16 cellular contexts compared by ENCODE assay signal in genomic region chr17:67959510-67959909, GRCh38. TPM values are rescaled to one million over a fixed set of nuclear protein-coding genes. Genes with fewer than 3 reads are reported as not detected.
DNase-seq lines count a peak whose midpoint lies in the region; ATAC-seq and TF ChIP-seq lines count a peak whose summit lies in the region.
"Had no signal": no experiment of that assay in that cellular context is flagged by ENCODE, and none has a peak within 500 bp of the region (broad histone marks: within the 10 kb centered on the region; RNA-seq: fewer than 3 reads in every experiment).

No MANE protein-coding gene starts in this region.

- no peaks in the 10 kb centered on the region for H3K27me3 ChIP-seq in GM23338 (ENCODE audit: insufficient read depth)
- no peaks in the 10 kb centered on the region for H3K27me3 ChIP-seq in colonic mucosa
- H3K27me3 ChIP-seq in testis: no peaks in the 10 kb centered on the region
- H3K27me3 ChIP-seq: dorsolateral prefrontal cortex, heart right ventricle, ovary had no signal

- no peak overlapping the region for H3K27ac ChIP-seq in GM23338 (ENCODE audit: low read depth)
- H3K27ac ChIP-seq in colonic mucosa: peak overlapping the region; percentile 26
- no peak overlapping the region for H3K27ac ChIP-seq in testis
- H3K27ac ChIP-seq: C4-2B, ovary, PC-9 had no signal

- H3K4me1 ChIP-seq in GM23338 (ENCODE audit: insufficient read depth) (peaks cover 9% of the 10 kb centered on the region; the same call in 1 of the 2 replicates), colonic mucosa (no peaks in the 10 kb centered on the region), testis (no peaks in the 10 kb centered on the region)

- TF ChIP-seq CTCF in GM23338 (conservative IDR thresholded peaks at IDR 0.05; ENCODE audit: low read depth in 2 of 2): no peak
- no peak for TF ChIP-seq CTCF in colonic mucosa (IDR thresholded peaks at IDR 0.05)
- no peak for TF ChIP-seq CTCF in nephron progenitor cell (IDR thresholded peaks at IDR 0.05)
- TF ChIP-seq CTCF in testis (IDR thresholded peaks at IDR 0.05): no peak

- no peak overlapping the region for H3K4me3 Mint-ChIP-seq in activated CD4-positive, alpha-beta T cell treated with anti-CD3 and anti-CD28 coated beads, Interleukin-2, amount 10 ng/mL, durations not matched to agents 24 days and 14 days
- H3K4me3 Mint-ChIP-seq in GM23338 (no peak overlapping the region; the same call in 2 of the 3 replicates), nephron progenitor cell (no peak overlapping the region)

- peaks cover 19% of the 10 kb centered on the region; the same call in 1 of the 2 replicates for H3F3A ChIP-seq in GM23338 (replicated peaks; ENCODE audit: low read depth)

- H4K20me1 ChIP-seq in GM23338 (replicated peaks; ENCODE audit: insufficient read depth): peaks cover 3% of the 10 kb centered on the region; the same call in 1 of the 2 replicates

- no peak for TF ChIP-seq POLR2A in testis (IDR thresholded peaks at IDR 0.05)

- no peaks in the 10 kb centered on the region for H3K9me3 ChIP-seq in colonic mucosa
- no peaks in the 10 kb centered on the region for H3K9me3 ChIP-seq in testis
- H3K9me3 ChIP-seq: heart right ventricle, ovary had no signal

- DNase-seq in activated CD4-positive, alpha-beta T cell treated with anti-CD3 and anti-CD28 coated beads, Interleukin-2, amount 10 ng/mL, durations not matched to agents 24 days and 14 days: no peak
- no peak for DNase-seq in activated CD4-positive, alpha-beta T cell treated with anti-CD3 and anti-CD28 coated beads, Interleukin-2, amount 50 U/mL, for 48 hours
- peak; percentile 39 for DNase-seq in GM23338 (ENCODE audit: low spot score)
- DNase-seq in colonic mucosa: peak; percentile 56
- no peak for DNase-seq in nephron progenitor cell
- DNase-seq in C1 segment of cervical spinal cord (lab: John Stamatoyannopoulos, UW): no peak
- no peak for DNase-seq in testis
- DNase-seq: dorsolateral prefrontal cortex, heart right ventricle, NCI-H1930, NCI-H526, ovary, PC-9, trophoblast cell had no signal

- H3K9me3 Mint-ChIP-seq in activated CD4-positive, alpha-beta T cell treated with anti-CD3 and anti-CD28 coated beads, Interleukin-2, amount 10 ng/mL, durations not matched to agents 24 days and 14 days: no peaks in the 10 kb centered on the region
- no peaks in the 10 kb centered on the region for H3K9me3 Mint-ChIP-seq in GM23338
- no peaks in the 10 kb centered on the region for H3K9me3 Mint-ChIP-seq in nephron progenitor cell

- H3K9ac ChIP-seq in colonic mucosa (ENCODE audit: low read depth in 2 of 2, low read length in 2 of 2): no peak overlapping the region

- intact Hi-C loops in activated CD4-positive, alpha-beta T cell treated with anti-CD3 and anti-CD28 coated beads, Interleukin-2, amount 10 ng/mL, durations not matched to agents 24 days and 14 days (cut with micrococcal nuclease): no loop called here
- intact Hi-C loops in colonic mucosa (cut with DNase I): no loop called here
- intact Hi-C loops in testis (cut with DNase I; ENCODE audit: low total_unique reads): no loop called here

- H3K36me3 ChIP-seq in GM23338 (ENCODE audit: insufficient read depth) (peaks cover 13% of the 10 kb centered on the region), colonic mucosa (no peaks in the 10 kb centered on the region), testis (ENCODE audit: low read depth, missing control alignments) (no peaks in the 10 kb centered on the region)
- H3K36me3 ChIP-seq: ovary had no signal

- peak overlapping the region; percentile 30 for H3K27ac Mint-ChIP-seq in activated CD4-positive, alpha-beta T cell treated with anti-CD3 and anti-CD28 coated beads, Interleukin-2, amount 10 ng/mL, durations not matched to agents 24 days and 14 days
- H3K27ac Mint-ChIP-seq in GM23338 (peak overlapping the region; percentile 20), nephron progenitor cell (peak overlapping the region; percentile 24)

- no peaks in the 10 kb centered on the region for H3K9me2 ChIP-seq in GM23338 (ENCODE audit: insufficient read depth)

- peaks cover 36% of the 10 kb centered on the region for H3K36me3 Mint-ChIP-seq in activated CD4-positive, alpha-beta T cell treated with anti-CD3 and anti-CD28 coated beads, Interleukin-2, amount 10 ng/mL, durations not matched to agents 24 days and 14 days (ENCODE audit: low read depth)
- H3K36me3 Mint-ChIP-seq in GM23338 (ENCODE audit: low read depth) (peaks cover 58% of the 10 kb centered on the region), nephron progenitor cell (ENCODE audit: low read depth) (peaks cover 53% of the 10 kb centered on the region)

- peaks cover 7% of the 10 kb centered on the region for H3K4me1 Mint-ChIP-seq in activated CD4-positive, alpha-beta T cell treated with anti-CD3 and anti-CD28 coated beads, Interleukin-2, amount 10 ng/mL, durations not matched to agents 24 days and 14 days
- H3K4me1 Mint-ChIP-seq in GM23338 (peaks cover 16% of the 10 kb centered on the region), nephron progenitor cell (no peaks in the 10 kb centered on the region)

- 94 to 95% methylated on average over 3 of the region's 3 CpGs for WGBS in testis, 2 donors

- H2AFZ ChIP-seq in GM23338: no peak overlapping the region
- H2AFZ ChIP-seq: PC-9 had no signal

- ATAC-seq in GM23338 (peak; percentile 75), GM19467 (IDR thresholded peaks at IDR 0.05; ENCODE audit: unreplicated experiment) (no peak)
- ATAC-seq: heart right ventricle had no signal

- H3K27me3 Mint-ChIP-seq in activated CD4-positive, alpha-beta T cell treated with anti-CD3 and anti-CD28 coated beads, Interleukin-2, amount 10 ng/mL, durations not matched to agents 24 days and 14 days: no peaks in the 10 kb centered on the region
- peaks cover 17% of the 10 kb centered on the region for H3K27me3 Mint-ChIP-seq in GM23338 (ENCODE audit: insufficient read depth, low read depth, poor library complexity)
- no peaks in the 10 kb centered on the region for H3K27me3 Mint-ChIP-seq in nephron progenitor cell (ENCODE audit: low read depth, poor library complexity)

- 0 out of 2 replicates have a peak, but pooled peaks cover 4% of the 10 kb centered on the region for H3K79me2 ChIP-seq in GM23338 (replicated peaks; ENCODE audit: insufficient read depth)

- H3K4me3 ChIP-seq in GM23338: no peak overlapping the region
- no peak overlapping the region for H3K4me3 ChIP-seq in colonic mucosa
- H3K4me3 ChIP-seq in testis: no peak overlapping the region
- H3K4me3 ChIP-seq: dorsolateral prefrontal cortex, heart right ventricle, ovary, PC-9 had no signal

- no peak overlapping the region for H3K4me2 ChIP-seq in GM23338
- H3K4me2 ChIP-seq: PC-9 had no signal

TF ChIP-seq in GM23338, 12 proteins besides CTCF, POLR2A, EP300 and RAD21 (continues in another document):
- TF ChIP-seq EZH2phosphoT487 (IDR thresholded peaks at IDR 0.05; ENCODE audit: unreplicated experiment): no peak

RNA-seq across cellular contexts. Expression of gene C17orf58, which starts 36.8 kb away (rescaled TPM):
- 26.6 and 28.0 TPM in 2 replicates for total RNA-seq in activated CD4-positive, alpha-beta T cell treated with anti-CD3 and anti-CD28 coated beads, Interleukin-2, amount 10 ng/mL, durations not matched to agents 24 days and 14 days
- total RNA-seq in GM23338 (2014; rRNA removed; shearing (Covaris generic)): 30.9 and 42.3 TPM in 2 replicates
- polyA plus RNA-seq in GM23338 (2016; fragmentation: Nextera tagmentation; extraction: Ambion mirVana) (35.0 and 35.8 TPM in 2 replicates), testis (ENCODE audit: insufficient read depth, low read depth, low replicate concordance) (13.5 TPM)
- total RNA-seq in colonic mucosa (10 to 100 TPM; 10.3 to 13.6 TPM), testis (10 to 100 TPM; 13.1 to 14.5 TPM)

Comparison
In these comparisons a context has a peak if more than half of its experiments do, and no peak if none do; other contexts are left out.
1. DNase-seq: peak in GM23338 (single experiment) and colonic mucosa (single experiment); none in activated CD4-positive, alpha-beta T cell treated with anti-CD3 and anti-CD28 coated beads, Interleukin-2, amount 10 ng/mL, durations not matched to agents 24 days and 14 days (single experiment), activated CD4-positive, alpha-beta T cell treated with anti-CD3 and anti-CD28 coated beads, Interleukin-2, amount 50 U/mL, for 48 hours (0 of 2), nephron progenitor cell (single experiment), C1 segment of cervical spinal cord (0 of 14) and testis (single experiment).
2. Peak in every context shown above with its lines, with median percentiles within 50 percentile points of each other: H3K27ac Mint-ChIP-seq.